10 cellular contexts compared by ENCODE assay signal in genomic region chrX:17062065-17062464, GRCh38.
"Had no signal": no experiment of that assay in that cellular context is flagged by ENCODE, and none has a peak within 500 bp of the region (broad histone marks: within the 10 kb centered on the region; RNA-seq: fewer than 3 reads in every experiment).

No MANE protein-coding gene starts in this region.

- H3K27ac ChIP-seq: GM23248 had no signal

- H3K9me3 Mint-ChIP-seq: HFFc6 had no signal

- H3K9me3 ChIP-seq: HAP-1 had no signal

- ATAC-seq: HCT116, K562 had no signal

- FAIRE-seq: HTR-8/SVneo, K562 had no signal

- DNase-seq: GM23248, GOT3, H7, HFFc6, IMR-90, KG1 had no signal

- H3K4me1 ChIP-seq: HAP-1 had no signal

- H3K36me3 ChIP-seq: HAP-1 had no signal

- H3K4me3 ChIP-seq: GM23248, HAP-1, K562 had no signal

- H2AFZ ChIP-seq: GM23248 had no signal

- H3K27ac Mint-ChIP-seq: HFFc6 had no signal

- H3K9ac ChIP-seq: GM23248 had no signal

- H3K4me3 Mint-ChIP-seq: HFFc6 had no signal
